In genomic region chrX:48914593-48915493, GRCh38 we compare ENCODE assay signal across 14 cellular contexts. TPM values are rescaled to one million over a fixed set of nuclear protein-coding genes. Genes with fewer than 3 reads are reported as not detected.
DNase-seq lines count a peak whose midpoint lies in the region; ATAC-seq and TF ChIP-seq lines count a peak whose summit lies in the region.
"Had no signal": no experiment of that assay in that cellular context is flagged by ENCODE, and none has a peak within 500 bp of the region (broad histone marks: within the 10 kb centered on the region; RNA-seq: fewer than 3 reads in every experiment).

No MANE protein-coding gene starts in this region.

- WGBS in HUES64, result 94% methylated on average over 12 of the region's 13 CpGs

- H3K36me3 Mint-ChIP-seq in T-helper 1 cell treated with Interleukin-12 subunit alpha and Interleukin-12 subunit beta and Interleukin-4 antibody, amounts not matched to agents 30 μg/mL and 1 μg/mL, for 36 hours (ENCODE audit: low read depth), result peaks cover 59% of the 10 kb centered on the region
- H3K36me3 Mint-ChIP-seq in activated naive CD8-positive, alpha-beta T cell treated with anti-CD3 and anti-CD28 coated beads for 36 hours, result peaks cover 74% of the 10 kb centered on the region
- H3K36me3 Mint-ChIP-seq in natural killer cell treated with Interleukin-12 subunit alpha and Interleukin-12 subunit beta and Interleukin-15 and Interleukin-18, amount 100 ng/mL, for 72 hours, result peaks cover 32% of the 10 kb centered on the region
- H3K36me3 Mint-ChIP-seq in endothelial cell (ENCODE audit: low read depth, unreplicated experiment), result peaks cover 7% of the 10 kb centered on the region

- ATAC-seq in natural killer cell treated with Interleukin-12 subunit alpha and Interleukin-12 subunit beta and Interleukin-15 and Interleukin-18, amount 100 ng/mL, for 72 hours, result no peak

- H3K9me3 Mint-ChIP-seq in T-helper 1 cell treated with Interleukin-12 subunit alpha and Interleukin-12 subunit beta and Interleukin-4 antibody, amounts not matched to agents 30 μg/mL and 1 μg/mL, for 36 hours, result no peaks in the 10 kb centered on the region
- H3K9me3 Mint-ChIP-seq in activated naive CD8-positive, alpha-beta T cell treated with anti-CD3 and anti-CD28 coated beads for 36 hours, result no peaks in the 10 kb centered on the region
- H3K9me3 Mint-ChIP-seq in natural killer cell treated with Interleukin-12 subunit alpha and Interleukin-12 subunit beta and Interleukin-15 and Interleukin-18, amount 100 ng/mL, for 72 hours, result no peaks in the 10 kb centered on the region
- H3K9me3 Mint-ChIP-seq in endothelial cell (ENCODE audit: unreplicated experiment), result no peaks in the 10 kb centered on the region

- peaks cover 3% of the 10 kb centered on the region; the same call in 1 of the 2 replicates for H3K4me1 ChIP-seq in HUES64 (ENCODE audit: insufficient read depth, low read length)

- H3K4me3 Mint-ChIP-seq in T-helper 1 cell treated with Interleukin-12 subunit alpha and Interleukin-12 subunit beta and Interleukin-4 antibody, amounts not matched to agents 30 μg/mL and 1 μg/mL, for 36 hours, result peak overlapping the region; percentile 98
- peak overlapping the region; percentile 90 for H3K4me3 Mint-ChIP-seq in activated naive CD8-positive, alpha-beta T cell treated with anti-CD3 and anti-CD28 coated beads for 36 hours
- H3K4me3 Mint-ChIP-seq in natural killer cell treated with Interleukin-12 subunit alpha and Interleukin-12 subunit beta and Interleukin-15 and Interleukin-18, amount 100 ng/mL, for 72 hours, result peak overlapping the region; percentile 100
- H3K4me3 Mint-ChIP-seq in endothelial cell (ENCODE audit: unreplicated experiment), result no peak overlapping the region

- H3K27me3 ChIP-seq in HUES64 (ENCODE audit: insufficient read depth, low read length), result no peaks in the 10 kb centered on the region
- H3K27me3 ChIP-seq: ascending aorta, transverse colon had no signal

- no peaks in the 10 kb centered on the region for H3K27me3 Mint-ChIP-seq in T-helper 1 cell treated with Interleukin-12 subunit alpha and Interleukin-12 subunit beta and Interleukin-4 antibody, amounts not matched to agents 30 μg/mL and 1 μg/mL, for 36 hours (ENCODE audit: low read depth)
- H3K27me3 Mint-ChIP-seq in activated naive CD8-positive, alpha-beta T cell treated with anti-CD3 and anti-CD28 coated beads for 36 hours, result peaks cover 18% of the 10 kb centered on the region
- H3K27me3 Mint-ChIP-seq in natural killer cell treated with Interleukin-12 subunit alpha and Interleukin-12 subunit beta and Interleukin-15 and Interleukin-18, amount 100 ng/mL, for 72 hours, result peaks cover 0 to 7% of the 10 kb centered on the region in 2 donors
- H3K27me3 Mint-ChIP-seq in endothelial cell (ENCODE audit: unreplicated experiment), result peaks cover 11% of the 10 kb centered on the region

- no peaks in the 10 kb centered on the region for H3K9me3 ChIP-seq in HUES64 (ENCODE audit: insufficient read depth, low read depth, low read length)
- H3K9me3 ChIP-seq: ascending aorta, left ventricle myocardium inferior, transverse colon had no signal

- peaks cover 41% of the 10 kb centered on the region for H3K36me3 ChIP-seq in HUES64 (ENCODE audit: insufficient read depth, low read length)
- H3K36me3 ChIP-seq: ascending aorta, left ventricle myocardium inferior, transverse colon had no signal

- no peak for TF ChIP-seq CTCF in endothelial cell (IDR thresholded peaks at IDR 0.05; ENCODE audit: unreplicated experiment)

- peak overlapping the region; percentile 31; the same call in 1 of the 2 replicates for H3K4me3 ChIP-seq in HUES64 (ENCODE audit: low read length)
- H3K4me3 ChIP-seq: ascending aorta, coronary artery, left ventricle myocardium inferior, transverse colon had no signal

- H3K4me1 Mint-ChIP-seq in T-helper 1 cell treated with Interleukin-12 subunit alpha and Interleukin-12 subunit beta and Interleukin-4 antibody, amounts not matched to agents 30 μg/mL and 1 μg/mL, for 36 hours (ENCODE audit: low read depth), result peaks cover 37% of the 10 kb centered on the region
- peaks cover 44% of the 10 kb centered on the region for H3K4me1 Mint-ChIP-seq in activated naive CD8-positive, alpha-beta T cell treated with anti-CD3 and anti-CD28 coated beads for 36 hours
- H3K4me1 Mint-ChIP-seq in natural killer cell treated with Interleukin-12 subunit alpha and Interleukin-12 subunit beta and Interleukin-15 and Interleukin-18, amount 100 ng/mL, for 72 hours (ENCODE audit: low read depth in 2 of 2), result peaks cover 44 to 66% of the 10 kb centered on the region in 2 donors
- peaks cover 22% of the 10 kb centered on the region for H3K4me1 Mint-ChIP-seq in endothelial cell (ENCODE audit: unreplicated experiment)

- no peak overlapping the region for H3K9ac ChIP-seq in HUES64 (ENCODE audit: low read depth, low read length)

- no peak overlapping the region for H3K27ac ChIP-seq in HUES64 (ENCODE audit: low read depth, low read length)
- H3K27ac ChIP-seq: 22Rv1, ascending aorta, coronary artery, left ventricle myocardium inferior, transverse colon had no signal

- peak overlapping the region; percentile 31 for H3K27ac Mint-ChIP-seq in T-helper 1 cell treated with Interleukin-12 subunit alpha and Interleukin-12 subunit beta and Interleukin-4 antibody, amounts not matched to agents 30 μg/mL and 1 μg/mL, for 36 hours
- peak overlapping the region; percentile 78 for H3K27ac Mint-ChIP-seq in activated naive CD8-positive, alpha-beta T cell treated with anti-CD3 and anti-CD28 coated beads for 36 hours
- peak overlapping the region; percentile 56 to 87 for H3K27ac Mint-ChIP-seq in natural killer cell treated with Interleukin-12 subunit alpha and Interleukin-12 subunit beta and Interleukin-15 and Interleukin-18, amount 100 ng/mL, for 72 hours
- H3K27ac Mint-ChIP-seq in endothelial cell (ENCODE audit: unreplicated experiment), result no peak overlapping the region

- DNase-seq in T-helper 1 cell (no peak), endothelial cell (ENCODE audit: low spot score) (no peak), NCI-H524 treated with DMSO at 0.1 percent for 48 hours (lab: John Stamatoyannopoulos, UW) (no peak), kidney glomerular epithelial cell (lab: John Stamatoyannopoulos, UW) (no peak)
- DNase-seq in activated naive CD8-positive, alpha-beta T cell treated with anti-CD3 and anti-CD28 coated beads for 36 hours, result no peak
- no peak for DNase-seq in natural killer cell treated with Interleukin-12 subunit alpha and Interleukin-12 subunit beta and Interleukin-15 and Interleukin-18, amount 100 ng/mL, for 72 hours (ENCODE audit: low spot score)
- DNase-seq: left ventricle myocardium inferior, MV-4-11, transverse colon had no signal

RNA-seq across cellular contexts. Expression of gene SLC35A2, which starts 3.4 kb away (rescaled TPM):
- 12.1 TPM for polyA plus RNA-seq in HUES64 (2013, experiment 1 of 2)
- 10.3 TPM for polyA plus RNA-seq in HUES64 (2013, experiment 2 of 2)
- 10 to 100 TPM; 20.8 to 24.0 TPM for total RNA-seq in activated naive CD8-positive, alpha-beta T cell treated with anti-CD3 and anti-CD28 coated beads for 36 hours
- 10 to 100 TPM; 25.5 to 26.9 TPM for total RNA-seq in natural killer cell treated with Interleukin-12 subunit alpha and Interleukin-12 subunit beta and Interleukin-15 and Interleukin-18, amount 100 ng/mL, for 72 hours
- 27.2 TPM for total RNA-seq in endothelial cell (ENCODE audit: unreplicated experiment)

RNA-seq across cellular contexts. Expression of gene PIM2, which starts 4.0 kb away (rescaled TPM):
- polyA plus RNA-seq in HUES64 (2013, experiment 1 of 2), result 101 TPM
- 88.9 TPM for polyA plus RNA-seq in HUES64 (2013, experiment 2 of 2)
- total RNA-seq in activated naive CD8-positive, alpha-beta T cell treated with anti-CD3 and anti-CD28 coated beads for 36 hours, result 100 to 1,000 TPM; 213 to 219 TPM
- 100 to 1,000 TPM; 291 to 478 TPM for total RNA-seq in natural killer cell treated with Interleukin-12 subunit alpha and Interleukin-12 subunit beta and Interleukin-15 and Interleukin-18, amount 100 ng/mL, for 72 hours
- 7.0 TPM for total RNA-seq in endothelial cell (ENCODE audit: unreplicated experiment)

RNA-seq across cellular contexts. Expression of gene PQBP1, which starts 17.1 kb away (rescaled TPM):
- 66.9 TPM for polyA plus RNA-seq in HUES64 (2013, experiment 1 of 2)
- polyA plus RNA-seq in HUES64 (2013, experiment 2 of 2), result 52.8 TPM
- total RNA-seq in activated naive CD8-positive, alpha-beta T cell treated with anti-CD3 and anti-CD28 coated beads for 36 hours, result 10 to 100 TPM; 84.3 to 85.7 TPM
- 10 to 100 TPM; 75.3 to 80.8 TPM for total RNA-seq in natural killer cell treated with Interleukin-12 subunit alpha and Interleukin-12 subunit beta and Interleukin-15 and Interleukin-18, amount 100 ng/mL, for 72 hours
- total RNA-seq in endothelial cell (ENCODE audit: unreplicated experiment), result 80.1 TPM

RNA-seq across cellular contexts. Expression of gene TIMM17B, which starts 17.3 kb away (rescaled TPM):
- 52.2 TPM for polyA plus RNA-seq in HUES64 (2013, experiment 1 of 2)
- polyA plus RNA-seq in HUES64 (2013, experiment 2 of 2), result 59.4 TPM
- 10 to 100 TPM; 57.8 to 60.5 TPM for total RNA-seq in activated naive CD8-positive, alpha-beta T cell treated with anti-CD3 and anti-CD28 coated beads for 36 hours
- 10 to 100 TPM; 64.0 to 64.6 TPM for total RNA-seq in natural killer cell treated with Interleukin-12 subunit alpha and Interleukin-12 subunit beta and Interleukin-15 and Interleukin-18, amount 100 ng/mL, for 72 hours
- 70.6 TPM for total RNA-seq in endothelial cell (ENCODE audit: unreplicated experiment)

RNA-seq across cellular contexts. Expression of gene OTUD5, which starts 42.6 kb away (rescaled TPM):
- polyA plus RNA-seq in HUES64 (2013, experiment 1 of 2), result 30.9 TPM
- 30.2 TPM for polyA plus RNA-seq in HUES64 (2013, experiment 2 of 2)
- total RNA-seq in activated naive CD8-positive, alpha-beta T cell treated with anti-CD3 and anti-CD28 coated beads for 36 hours, result 10 to 100 TPM; 57.3 to 59.5 TPM
- total RNA-seq in natural killer cell treated with Interleukin-12 subunit alpha and Interleukin-12 subunit beta and Interleukin-15 and Interleukin-18, amount 100 ng/mL, for 72 hours, result 10 to 100 TPM; 75.8 to 79.9 TPM
- 48.8 TPM for total RNA-seq in endothelial cell (ENCODE audit: unreplicated experiment)

Comparison
In these comparisons a context has a peak if more than half of its experiments do, and no peak if none do; other contexts are left out.
1. RNA of gene PIM2, which starts 4.0 kb away (total RNA-seq): 291 to 478 TPM in natural killer cell treated with Interleukin-12 subunit alpha and Interleukin-12 subunit beta and Interleukin-15 and Interleukin-18, amount 100 ng/mL, for 72 hours and 213 to 219 TPM in activated naive CD8-positive, alpha-beta T cell treated with anti-CD3 and anti-CD28 coated beads for 36 hours; 7.0 TPM in endothelial cell (single experiment); every median in the first group is over 10 times any median in the second.